1 cellular context compared by ENCODE assay signal in genomic region chr2:63844616-63845015, GRCh38.
TF ChIP-seq lines count a peak whose summit lies in the region.

No MANE protein-coding gene starts in this region.

TF ChIP-seq in IMR-90, 13 proteins besides CTCF, POLR2A, EP300 and RAD21 (continued from another document):
- no peak for TF ChIP-seq ELK1 (IDR thresholded peaks at IDR 0.05; ENCODE audit: borderline replicate concordance, low read depth, low read length)
- TF ChIP-seq FOS (IDR thresholded peaks at IDR 0.05; ENCODE audit: low read depth, low read length) = no peak
- no peak for TF ChIP-seq CEBPB (IDR thresholded peaks at IDR 0.05; ENCODE audit: low read depth, low read length)
- TF ChIP-seq RCOR1 (IDR thresholded peaks at IDR 0.05; ENCODE audit: insufficient replicate concordance, low read length) = no peak
- TF ChIP-seq MAZ (IDR thresholded peaks at IDR 0.05; ENCODE audit: borderline replicate concordance, low read depth, low read length) = no peak
- no peak for TF ChIP-seq BHLHE40 (IDR thresholded peaks at IDR 0.05; ENCODE audit: low read depth, low read length)
- TF ChIP-seq, protein P1, sequence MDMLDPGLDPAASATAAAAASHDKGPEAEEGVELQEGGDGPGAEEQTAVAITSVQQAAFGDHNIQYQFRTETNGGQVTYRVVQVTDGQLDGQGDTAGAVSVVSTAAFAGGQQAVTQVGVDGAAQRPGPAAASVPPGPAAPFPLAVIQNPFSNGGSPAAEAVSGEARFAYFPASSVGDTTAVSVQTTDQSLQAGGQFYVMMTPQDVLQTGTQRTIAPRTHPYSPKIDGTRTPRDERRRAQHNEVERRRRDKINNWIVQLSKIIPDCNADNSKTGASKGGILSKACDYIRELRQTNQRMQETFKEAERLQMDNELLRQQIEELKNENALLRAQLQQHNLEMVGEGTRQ (IDR thresholded peaks at IDR 0.05; ENCODE audit: low read depth, low read length) = no peak
- TF ChIP-seq CHD1 (IDR thresholded peaks at IDR 0.05; ENCODE audit: low read depth, low read length) = no peak
- TF ChIP-seq MXI1 (IDR thresholded peaks at IDR 0.05; ENCODE audit: borderline replicate concordance, low read depth, low read length) = no peak
- no peak for TF ChIP-seq NFE2L2 (IDR thresholded peaks at IDR 0.05; ENCODE audit: low read depth, low read length)
- no peak for TF ChIP-seq MAFK (IDR thresholded peaks at IDR 0.05; ENCODE audit: low read depth, low read length)
- TF ChIP-seq SMC3 (IDR thresholded peaks at IDR 0.05; ENCODE audit: low read depth, low read length) = no peak
